10 cellular contexts compared by ENCODE assay signal in genomic region chr11:59145534-59145933, GRCh38. TPM values are rescaled to one million over a fixed set of nuclear protein-coding genes. Genes with fewer than 3 reads are reported as not detected.
A peak's percentile ranks its signal among the peaks of the same experiment; 100 is the strongest.
DNase-seq lines count a peak whose midpoint lies in the region; ATAC-seq and TF ChIP-seq lines count a peak whose summit lies in the region.
"Had no signal": no experiment of that assay in that cellular context is flagged by ENCODE, and none has a peak within 500 bp of the region (broad histone marks: within the 10 kb centered on the region; RNA-seq: fewer than 3 reads in every experiment).

No MANE protein-coding gene starts in this region.

- H3K27me3 ChIP-seq in gastroesophageal sphincter (no peaks in the 10 kb centered on the region), tibial artery (no peaks in the 10 kb centered on the region)

- H3K4me3 ChIP-seq in gastroesophageal sphincter, result no peak overlapping the region
- H3K4me3 ChIP-seq in tibial artery, result peak overlapping the region; percentile 52 to 89
- H3K4me3 ChIP-seq in mucosa of descending colon, result no peak overlapping the region

- intact Hi-C loops in tibial artery (cut with DNase I; ENCODE audit: low total_unique reads) (no loop called here), mucosa of descending colon (cut with DNase I, micrococcal nuclease) (no loop called here)

- no peak for DNase-seq in activated T-cell treated with anti-CD3 and anti-CD28 coated beads, Interleukin-2, amount 50 U/mL, for 72 hours
- no peak for DNase-seq in activated T-cell treated with anti-CD3 and anti-CD28 coated beads, Interleukin-2, amount 50 U/mL, for 48 hours
- DNase-seq in SKM-1 (lab: John Stamatoyannopoulos, UW; ENCODE audit: unreplicated experiment) (peak; percentile 72), tibial artery (no peak), mucosa of descending colon (no peak)
- DNase-seq: DMS79, NCI-H1930 had no signal

- WGBS in gastroesophageal sphincter (ENCODE audit: low coverage in 1 of 2), 2 donors, result 41 to 54% methylated on average over 4 of the region's 4 CpGs

- ATAC-seq in activated T-cell treated with anti-CD3 and anti-CD28 coated beads, Interleukin-2, amount 50 U/mL, for 72 hours (replicated peaks in 1 of 2), result no peak
- ATAC-seq in gastroesophageal sphincter (peak; percentile 57), GM18868 (IDR thresholded peaks at IDR 0.05; ENCODE audit: unreplicated experiment) (no peak), mucosa of descending colon (no peak), HG02610 (IDR thresholded peaks at IDR 0.05; ENCODE audit: unreplicated experiment) (no peak)

- H3K27me3 Mint-ChIP-seq in activated T-cell treated with anti-CD3 and anti-CD28 coated beads, Interleukin-2, amount 50 U/mL, for 72 hours (ENCODE audit: low read depth), result no peaks in the 10 kb centered on the region

- no peak for TF ChIP-seq POLR2A in gastroesophageal sphincter (IDR thresholded peaks at IDR 0.05)

- H3K9me3 ChIP-seq in gastroesophageal sphincter (no peaks in the 10 kb centered on the region), tibial artery (no peaks in the 10 kb centered on the region), mucosa of descending colon (no peaks in the 10 kb centered on the region)

- H3K9me3 Mint-ChIP-seq in activated T-cell treated with anti-CD3 and anti-CD28 coated beads, Interleukin-2, amount 50 U/mL, for 72 hours, result no peaks in the 10 kb centered on the region

- peaks cover 81% of the 10 kb centered on the region for H3K4me1 Mint-ChIP-seq in activated T-cell treated with anti-CD3 and anti-CD28 coated beads, Interleukin-2, amount 50 U/mL, for 72 hours (ENCODE audit: low read depth)

- H3K27ac ChIP-seq in gastroesophageal sphincter (peak overlapping the region in 3 of 4 donors; percentile 88 to 93 (median 90)), tibial artery (peak overlapping the region in 1 of 2 donors; percentile 88)

- H3K36me3 Mint-ChIP-seq in activated T-cell treated with anti-CD3 and anti-CD28 coated beads, Interleukin-2, amount 50 U/mL, for 72 hours (ENCODE audit: insufficient read depth in 2 of 2), result peaks cover 0 to 37% of the 10 kb centered on the region in 2 donors

- H3K27ac Mint-ChIP-seq in activated T-cell treated with anti-CD3 and anti-CD28 coated beads, Interleukin-2, amount 50 U/mL, for 72 hours, result peak overlapping the region; percentile 80

- H3K4me1 ChIP-seq in gastroesophageal sphincter (peaks cover 0 to 32% (median 4%) of the 10 kb centered on the region in 3 donors), tibial artery (peaks cover 0 to 25% (median 8%) of the 10 kb centered on the region in 4 donors), mucosa of descending colon (ENCODE audit: low read depth) (peaks cover 31% of the 10 kb centered on the region)

- TF ChIP-seq CTCF in gastroesophageal sphincter (IDR thresholded peaks at IDR 0.05), result no peak
- no peak for TF ChIP-seq CTCF in tibial artery (IDR thresholded peaks at IDR 0.05)
- no peak for TF ChIP-seq CTCF in mucosa of descending colon (IDR thresholded peaks at IDR 0.05)

- H3K36me3 ChIP-seq in gastroesophageal sphincter (peaks cover 0 to 7% of the 10 kb centered on the region in 2 donors), tibial artery (peaks cover 0 to 5% (median 0%) of the 10 kb centered on the region in 3 donors), mucosa of descending colon (ENCODE audit: low read depth) (no peaks in the 10 kb centered on the region)

- H3K4me3 Mint-ChIP-seq in activated T-cell treated with anti-CD3 and anti-CD28 coated beads, Interleukin-2, amount 50 U/mL, for 72 hours, result peak overlapping the region; percentile 88 to 95

- TF ChIP-seq EP300 in gastroesophageal sphincter (IDR thresholded peaks at IDR 0.05), result no peak

RNA-seq across cellular contexts. Expression of gene FAM111A, which starts 2.9 kb away (rescaled TPM):
- total RNA-seq in activated T-cell treated with anti-CD3 and anti-CD28 coated beads, Interleukin-2, amount 50 U/mL, for 72 hours, result 100 to 1,000 TPM; 117 to 140 TPM
- total RNA-seq in gastroesophageal sphincter, result 10 to 100 TPM; 12.8 to 49.2 (median 22.7) TPM
- 10 to 100 TPM; 33.6 to 36.0 (median 35.6) TPM for total RNA-seq in mucosa of descending colon

RNA-seq across cellular contexts. Expression of gene DTX4, which starts 26.4 kb away (rescaled TPM):
- total RNA-seq in activated T-cell treated with anti-CD3 and anti-CD28 coated beads, Interleukin-2, amount 50 U/mL, for 72 hours, result under 1 TPM in 1 of 2 donors, not detected in 1; 0.70 TPM
- total RNA-seq in gastroesophageal sphincter, result 1 to 10 TPM; 2.0 to 6.8 (median 6.2) TPM
- total RNA-seq in mucosa of descending colon, result 10 to 100 TPM; 37.4 to 95.7 (median 53.8) TPM

RNA-seq across cellular contexts. Expression of gene FAM111B, which starts 38.5 kb away (rescaled TPM):
- total RNA-seq in activated T-cell treated with anti-CD3 and anti-CD28 coated beads, Interleukin-2, amount 50 U/mL, for 72 hours, result 1 to 10 TPM; 7.4 to 9.1 TPM
- total RNA-seq in gastroesophageal sphincter (1 to 10 TPM in 1 of 4 donors, under 1 TPM in 1, not detected in 2; 0.13 to 1.4 TPM), mucosa of descending colon (1 to 10 TPM; 1.8 to 7.8 (median 2.5) TPM)

RNA-seq across cellular contexts. Expression of gene GLYATL1B, which starts 59.4 kb away (rescaled TPM):
- total RNA-seq in activated T-cell treated with anti-CD3 and anti-CD28 coated beads, Interleukin-2, amount 50 U/mL, for 72 hours, result not detected
- not detected for total RNA-seq in gastroesophageal sphincter
- total RNA-seq in mucosa of descending colon, result not detected

Comparison
In these comparisons a context has a peak if more than half of its experiments do, and no peak if none do; other contexts are left out.
1. H3K4me3 ChIP-seq: peak in tibial artery (2 of 2); none in gastroesophageal sphincter (0 of 2) and mucosa of descending colon (single experiment).
2. RNA of gene DTX4, which starts 26.4 kb away (total RNA-seq): 37.4 to 95.7 TPM in mucosa of descending colon; 2.0 to 6.8 TPM in gastroesophageal sphincter and 0.70 TPM in activated T-cell treated with anti-CD3 and anti-CD28 coated beads, Interleukin-2, amount 50 U/mL, for 72 hours; every median in the first group is over 4 times any median in the second.